28 cellular contexts compared by ENCODE assay signal in the genomic region with DNA sequence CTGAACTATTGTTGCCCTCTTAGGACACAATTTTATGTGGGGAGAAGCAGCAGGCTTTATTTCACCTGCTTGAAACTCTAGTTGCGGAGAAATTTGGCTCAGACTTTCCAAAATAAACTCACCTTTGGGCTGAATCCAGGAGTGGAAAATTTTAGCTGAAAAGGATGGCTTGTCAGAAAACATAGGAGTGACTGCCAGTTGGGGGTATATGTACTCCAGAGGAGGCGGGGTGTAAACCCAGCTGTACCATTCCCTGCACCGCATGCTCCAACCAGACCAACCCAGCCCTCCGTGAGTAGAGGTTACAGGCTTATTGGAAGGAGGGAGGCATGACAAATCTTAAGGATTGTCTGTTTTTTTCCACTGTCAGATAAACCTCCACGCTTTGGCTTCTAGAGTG.
"Had no signal": no experiment of that assay in that cellular context is flagged by ENCODE, and none has a peak within 500 bp of the region (broad histone marks: within the 10 kb centered on the region; RNA-seq: fewer than 3 reads in every experiment).

No MANE protein-coding gene starts in this region.

- H3K9me3 Mint-ChIP-seq: activated naive CD4-positive, alpha-beta T cell treated with anti-CD3 and anti-CD28 coated beads, Interleukin-2, amount 50 U/mL, for 24 hours; activated naive CD8-positive, alpha-beta T cell treated with anti-CD3 and anti-CD28 coated beads, Interleukin-2, amount 50 U/mL, for 24 hours; activated T-helper 2 cell treated with anti-CD3 and anti-CD28 coated beads, Interferon-gamma antibody, Interleukin-2, Interleukin-4, amounts not matched to agents 10 μg/mL and 5 μg/mL and 100 μg/mL, durations not matched to agents 14 hours and 24 hours and 36 hours; nephron had no signal

- DNase-seq: activated CD4-positive, alpha-beta T cell treated with anti-CD3 and anti-CD28 coated beads, Interleukin-2, amount 50 U/mL, for 1 hour; activated CD8-positive, alpha-beta T cell treated with anti-CD3 and anti-CD28 coated beads for 36 hours; activated naive CD8-positive, alpha-beta T cell treated with anti-CD3 and anti-CD28 coated beads, Interleukin-2, amount 50 U/mL, for 24 hours; activated T-cell treated with anti-CD3 and anti-CD28 coated beads, Interleukin-2, amount 50 U/mL, for 48 hours; amygdala; central memory CD4-positive, alpha-beta T cell; colonic mucosa; dorsolateral prefrontal cortex; effector memory CD4-positive, alpha-beta T cell; head of caudate nucleus; hypothalamus; kidney glomerular epithelial cell; left lung; lower lobe of right lung; retina; stimulated activated CD4-positive, alpha-beta T cell treated with anti-CD3 and anti-CD28 coated beads, Interleukin-1b, Interleukin-23, amount 100 ng/mL, for 48 hours; stimulated activated CD4-positive, alpha-beta T cell treated with anti-CD3 and anti-CD28 coated beads, Interleukin-4, amount 100 ng/mL, for 4 hours; stimulated activated CD8-positive, alpha-beta memory T cell treated with anti-CD3 and anti-CD28 coated beads, Interleukin-4, amount 100 ng/mL, for 48 hours; stimulated activated naive B cell treated with anti-CD40 and anti-IgM and Interleukin-4, amounts not matched to agents 10 μg/mL and 1 μg/mL and 100 μg/mL, for 72 hours; T-helper 17 cell; T1000; transverse colon had no signal

- H3K27ac Mint-ChIP-seq: activated CD8-positive, alpha-beta T cell treated with anti-CD3 and anti-CD28 coated beads for 36 hours; activated naive CD4-positive, alpha-beta T cell treated with anti-CD3 and anti-CD28 coated beads, Interleukin-2, amount 50 U/mL, for 24 hours; activated naive CD8-positive, alpha-beta T cell treated with anti-CD3 and anti-CD28 coated beads, Interleukin-2, amount 50 U/mL, for 24 hours; activated T-helper 2 cell treated with anti-CD3 and anti-CD28 coated beads, Interferon-gamma antibody, Interleukin-2, Interleukin-4, amounts not matched to agents 10 μg/mL and 5 μg/mL and 100 μg/mL, durations not matched to agents 14 hours and 24 hours and 36 hours; nephron; T-helper 17 cell; WTC11 had no signal

- H3K27me3 ChIP-seq: colonic mucosa, dorsolateral prefrontal cortex, left lung, transverse colon had no signal

- H3K27me3 Mint-ChIP-seq: activated CD8-positive, alpha-beta T cell treated with anti-CD3 and anti-CD28 coated beads for 36 hours; activated naive CD4-positive, alpha-beta T cell treated with anti-CD3 and anti-CD28 coated beads, Interleukin-2, amount 50 U/mL, for 24 hours; activated naive CD8-positive, alpha-beta T cell treated with anti-CD3 and anti-CD28 coated beads, Interleukin-2, amount 50 U/mL, for 24 hours; stimulated activated naive B cell treated with anti-CD40 and anti-IgM and Interleukin-4, amounts not matched to agents 10 μg/mL and 1 μg/mL and 100 μg/mL, for 72 hours; T-helper 17 cell had no signal

- H3K27ac ChIP-seq: colonic mucosa, left lung, lower lobe of right lung, prostate gland had no signal

- H3K9me3 ChIP-seq: colonic mucosa, left lung, lower lobe of right lung, prostate gland, transverse colon had no signal

- H3K4me1 Mint-ChIP-seq: activated naive CD4-positive, alpha-beta T cell treated with anti-CD3 and anti-CD28 coated beads, Interleukin-2, amount 50 U/mL, for 24 hours; WTC11 had no signal

- H3K36me3 ChIP-seq: colonic mucosa, left lung, lower lobe of right lung, prostate gland, transverse colon had no signal

- H3K4me1 ChIP-seq: colonic mucosa, left lung, prostate gland had no signal

- H3K4me2 ChIP-seq: smooth muscle cell had no signal

- H3K4me3 ChIP-seq: colonic mucosa, dorsolateral prefrontal cortex, left lung, lower lobe of right lung, prostate gland, smooth muscle cell, transverse colon had no signal

- H3K4me3 Mint-ChIP-seq: activated CD8-positive, alpha-beta T cell treated with anti-CD3 and anti-CD28 coated beads for 36 hours; activated naive CD4-positive, alpha-beta T cell treated with anti-CD3 and anti-CD28 coated beads, Interleukin-2, amount 50 U/mL, for 24 hours; activated naive CD8-positive, alpha-beta T cell treated with anti-CD3 and anti-CD28 coated beads, Interleukin-2, amount 50 U/mL, for 24 hours; nephron; stimulated activated naive B cell treated with anti-CD40 and anti-IgM and Interleukin-4, amounts not matched to agents 10 μg/mL and 1 μg/mL and 100 μg/mL, for 72 hours; T-helper 17 cell; WTC11 had no signal
